In the genomic region with DNA sequence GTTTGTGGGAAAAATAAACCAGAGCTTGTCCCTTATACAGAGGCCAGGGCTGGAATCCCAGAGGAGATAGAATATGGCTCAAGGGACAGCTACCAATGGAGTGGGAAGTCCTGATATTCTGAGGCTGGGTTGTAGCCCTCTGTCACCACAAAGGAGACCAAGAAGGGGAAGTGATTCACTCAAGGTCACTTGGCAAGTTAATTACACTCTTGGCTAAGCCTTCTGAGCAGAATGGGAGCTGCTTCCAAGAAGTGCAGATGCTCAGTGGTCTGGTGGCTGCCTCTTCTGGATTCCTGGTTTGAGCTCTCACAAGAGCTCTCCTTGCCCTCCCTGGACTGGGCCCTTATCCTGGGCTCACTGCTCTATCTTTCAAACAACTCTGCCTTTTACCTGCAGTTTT, we compare ENCODE assay signal across 13 cellular contexts.
DNase-seq lines count a peak whose midpoint lies in the region; ATAC-seq and TF ChIP-seq lines count a peak whose summit lies in the region.
"Had no signal": no experiment of that assay in that cellular context is flagged by ENCODE, and none has a peak within 500 bp of the region (broad histone marks: within the 10 kb centered on the region; RNA-seq: fewer than 3 reads in every experiment).

No MANE protein-coding gene starts in this region.

- DNase-seq in HCT116 (ENCODE audit: low read depth, low spot score) (no peak), RWPE1 (ENCODE audit: low spot score) (no peak), fibroblast of villous mesenchyme (ENCODE audit: low read depth) (peak; percentile 17), skeletal muscle cell (ENCODE audit: low read depth) (peak; percentile 21), inferior parietal cortex (ENCODE audit: extremely low spot score) (no peak), tibial nerve (ENCODE audit: low spot score in 2 of 2) (no peak)
- DNase-seq in T-helper 2 cell treated with Interferon-gamma antibody and Interleukin-4, amounts not matched to agents 5 μg/mL and 100 μg/mL, for 36 hours (ENCODE audit: low spot score): no peak
- DNase-seq: activated CD8-positive, alpha-beta T cell treated with anti-CD3 and anti-CD28 coated beads, Interleukin-2, amount 10 ng/mL, durations not matched to agents 7 days and 5 days; activated naive CD4-positive, alpha-beta T cell treated with anti-CD3 and anti-CD28 coated beads for 36 hours; NCI-H1048; NCI-H526 treated with DMSO at 0.1 percent for 48 hours; T-helper 2 cell had no signal

- peaks cover 4% of the 10 kb centered on the region; the same call in 1 of the 2 replicates for H3K27me3 ChIP-seq in HCT116 (ENCODE audit: insufficient read depth, low read length)
- H3K27me3 ChIP-seq in tibial nerve: no peaks in the 10 kb centered on the region

- H3K9me3 Mint-ChIP-seq in T-helper 2 cell treated with Interferon-gamma antibody and Interleukin-4, amounts not matched to agents 5 μg/mL and 100 μg/mL, for 36 hours: no peaks in the 10 kb centered on the region
- H3K9me3 Mint-ChIP-seq: activated naive CD4-positive, alpha-beta T cell treated with anti-CD3 and anti-CD28 coated beads for 36 hours had no signal

- TF ChIP-seq POLR2A in HCT116 (IDR thresholded peaks at IDR 0.05; ENCODE audit: borderline replicate concordance, extremely low read depth, insufficient read depth, insufficient read length) (no peak), tibial nerve (IDR thresholded peaks at IDR 0.05) (no peak)

- no peaks in the 10 kb centered on the region for H4K20me1 ChIP-seq in HCT116 (ENCODE audit: insufficient read depth)

- H3K27me3 Mint-ChIP-seq in T-helper 2 cell treated with Interferon-gamma antibody and Interleukin-4, amounts not matched to agents 5 μg/mL and 100 μg/mL, for 36 hours (ENCODE audit: low read depth): no peaks in the 10 kb centered on the region

- H3K9me3 ChIP-seq in HCT116 (ENCODE audit: control insufficient read depth in 1 of 2, insufficient read depth in 1 of 2, low read depth in 1 of 2, low read length in 2 of 2) (no peaks in the 10 kb centered on the region), tibial nerve (no peaks in the 10 kb centered on the region)

- H3K27ac ChIP-seq in HCT116 (ENCODE audit: low read depth, low read length): no peak overlapping the region
- peak overlapping the region; percentile 48; the same call in 1 of the 2 replicates for H3K27ac ChIP-seq in RWPE1
- H3K27ac ChIP-seq in tibial nerve: no peak overlapping the region

- TF ChIP-seq CTCF in HCT116 (IDR thresholded peaks at IDR 0.05 in 2 of 3, conservative IDR thresholded peaks at IDR 0.05 in 1 of 3; ENCODE audit: borderline replicate concordance in 1 of 3, insufficient read depth in 1 of 3, low read depth in 2 of 3, low read length in 2 of 3): no peak
- TF ChIP-seq CTCF in RWPE1 (conservative IDR thresholded peaks at IDR 0.05; ENCODE audit: low read depth): no peak
- no peak for TF ChIP-seq CTCF in fibroblast of villous mesenchyme (IDR thresholded peaks at IDR 0.05; ENCODE audit: insufficient read depth, low read depth, low read length)
- TF ChIP-seq CTCF in tibial nerve (IDR thresholded peaks at IDR 0.05): no peak

- H3K79me2 ChIP-seq in HCT116 (ENCODE audit: insufficient read depth, low read length): no peaks in the 10 kb centered on the region

- no peaks in the 10 kb centered on the region for H3K9me2 ChIP-seq in HCT116 (ENCODE audit: insufficient read depth)

- POLR2A ChIA-PET in HCT116 (lab: Charles Lee) (no interaction called here), RWPE1 (lab: Yijun Ruan, JAX; ENCODE audit: low non-redundant PET) (no interaction called here)

- no TSS peak for BruUV-seq in HCT116 (replicated peaks; lab: Mats Ljungman, UMichigan)

- H3K9ac ChIP-seq in HCT116 (ENCODE audit: low read length): no peak overlapping the region

- no peak for TF ChIP-seq EP300 in tibial nerve (IDR thresholded peaks at IDR 0.05)

- no peak for TF ChIP-seq RAD21 in HCT116 (IDR thresholded peaks at IDR 0.05; ENCODE audit: low read depth)

- CTCF ChIA-PET in HCT116 (lab: Charles Lee) (interaction anchor here (1.3 kb wide), 1 partner anchor 32 kb away, joined by 3 read pairs; no protein-coding TSS in a partner anchor), RWPE1 (lab: Yijun Ruan, JAX) (interaction anchor here (0.6 kb wide), 1 partner anchor 1440 kb away, joined by 3 read pairs; no protein-coding TSS in a partner anchor)

- H3K4me2 ChIP-seq in HCT116 (ENCODE audit: low read length): no peak overlapping the region

- no peaks in the 10 kb centered on the region for H3K36me3 ChIP-seq in HCT116 (ENCODE audit: control insufficient read depth in 1 of 2, insufficient read depth in 2 of 2, low read length in 2 of 2)
- no peaks in the 10 kb centered on the region for H3K36me3 ChIP-seq in tibial nerve

- ATAC-seq in HCT116 (no peak), GM21447 (IDR thresholded peaks at IDR 0.05; ENCODE audit: unreplicated experiment) (no peak)
- ATAC-seq: activated CD8-positive, alpha-beta T cell treated with anti-CD3 and anti-CD28 coated beads, Interleukin-2, amount 10 ng/mL, durations not matched to agents 7 days and 5 days had no signal

- H3K4me1 ChIP-seq in HCT116 (ENCODE audit: control insufficient read depth in 1 of 2, insufficient read depth in 2 of 2, low read length in 2 of 2) (peaks cover 0 to 7% of the 10 kb centered on the region in 2 experiments; a peak in 2 of 4 replicates), tibial nerve (peaks cover 0 to 14% (median 0%) of the 10 kb centered on the region in 4 donors)

- intact Hi-C loops in HCT116 (cut with micrococcal nuclease): no loop called here

- H3K4me3 ChIP-seq in HCT116 (replicated peaks in 1 of 2; ENCODE audit: low read depth in 1 of 2, low read length in 2 of 2) (no peak overlapping the region), fibroblast of villous mesenchyme (ENCODE audit: low read depth, low read length) (no peak overlapping the region), skeletal muscle cell (ENCODE audit: low read depth, low read length) (no peak overlapping the region), tibial nerve (no peak overlapping the region)

- H3K4me1 Mint-ChIP-seq in T-helper 2 cell treated with Interferon-gamma antibody and Interleukin-4, amounts not matched to agents 5 μg/mL and 100 μg/mL, for 36 hours (ENCODE audit: low read depth): no peaks in the 10 kb centered on the region

- H3K27ac Mint-ChIP-seq in T-helper 2 cell treated with Interferon-gamma antibody and Interleukin-4, amounts not matched to agents 5 μg/mL and 100 μg/mL, for 36 hours: no peak overlapping the region
- H3K27ac Mint-ChIP-seq: activated CD8-positive, alpha-beta T cell treated with anti-CD3 and anti-CD28 coated beads, Interleukin-2, amount 10 ng/mL, durations not matched to agents 7 days and 5 days; activated naive CD4-positive, alpha-beta T cell treated with anti-CD3 and anti-CD28 coated beads for 36 hours had no signal

- RAD21 ChIA-PET in HCT116 (lab: Charles Lee; ENCODE audit: low non-redundant PET in 1 of 2, low total read pairs in 2 of 2, uncharacterized antibody in 2 of 2, unreplicated experiment in 2 of 2): no interaction called here

- H3K36me3 Mint-ChIP-seq in T-helper 2 cell treated with Interferon-gamma antibody and Interleukin-4, amounts not matched to agents 5 μg/mL and 100 μg/mL, for 36 hours (ENCODE audit: low read depth): no peaks in the 10 kb centered on the region

- no peak overlapping the region for H2AFZ ChIP-seq in HCT116 (ENCODE audit: low read depth, low read length, poor library complexity, severe bottlenecking)

- no peak overlapping the region for H3K4me3 Mint-ChIP-seq in T-helper 2 cell treated with Interferon-gamma antibody and Interleukin-4, amounts not matched to agents 5 μg/mL and 100 μg/mL, for 36 hours
- H3K4me3 Mint-ChIP-seq: activated CD8-positive, alpha-beta T cell treated with anti-CD3 and anti-CD28 coated beads, Interleukin-2, amount 10 ng/mL, durations not matched to agents 7 days and 5 days; activated naive CD4-positive, alpha-beta T cell treated with anti-CD3 and anti-CD28 coated beads for 36 hours had no signal

TF ChIP-seq in HCT116, 20 proteins besides CTCF, POLR2A, EP300 and RAD21:
- TF ChIP-seq FOSL1 (IDR thresholded peaks at IDR 0.05; ENCODE audit: low read depth) (0 out of 2 replicates have a peak, but pooled peaks have one; percentile 17), SRF (IDR thresholded peaks at IDR 0.05; ENCODE audit: low read depth) (no peak)

Comparison
In these comparisons a context has a peak if more than half of its experiments do, and no peak if none do; other contexts are left out.
1. DNase-seq: peak in fibroblast of villous mesenchyme (single experiment) and skeletal muscle cell (single experiment); none in HCT116 (single experiment), RWPE1 (single experiment), inferior parietal cortex (single experiment), T-helper 2 cell treated with Interferon-gamma antibody and Interleukin-4, amounts not matched to agents 5 μg/mL and 100 μg/mL, for 36 hours (single experiment) and tibial nerve (0 of 2).